ENCODE assay signal across 3 cellular contexts in the genomic region with DNA sequence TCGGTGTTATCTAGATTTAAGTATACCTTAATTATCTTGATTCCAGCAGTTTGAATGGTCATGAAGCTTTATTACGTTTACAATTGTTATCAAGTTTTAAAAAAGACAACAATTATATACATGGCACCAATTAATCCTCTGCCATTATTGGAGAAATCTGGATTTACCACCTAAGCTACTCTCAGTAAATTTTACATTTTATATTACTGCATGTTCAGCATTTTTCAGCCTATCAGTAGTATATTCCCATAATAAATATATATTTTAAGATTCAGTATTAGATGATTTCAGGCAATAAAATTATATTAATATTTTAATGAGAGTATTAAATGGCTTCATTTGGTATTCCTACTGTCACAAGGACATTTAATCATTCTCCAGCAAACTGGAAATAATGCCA.
TF ChIP-seq lines count a peak whose summit lies in the region.

No MANE protein-coding gene starts in this region.

TF ChIP-seq in A549, 52 proteins besides CTCF, POLR2A, EP300 and RAD21:
- TF ChIP-seq MAFK (IDR thresholded peaks at IDR 0.05; ENCODE audit: partially characterized antibody) (peak; percentile 52), SMC3 (IDR thresholded peaks at IDR 0.05) (no peak)

TF ChIP-seq in IMR-90, 13 proteins besides CTCF, POLR2A, EP300 and RAD21:
- TF ChIP-seq MAFK (IDR thresholded peaks at IDR 0.05; ENCODE audit: low read depth, low read length) (peak; percentile 57), BHLHE40 (IDR thresholded peaks at IDR 0.05; ENCODE audit: low read depth, low read length) (no peak), RFX5 (IDR thresholded peaks at IDR 0.05; ENCODE audit: low read depth, low read length) (no peak), FOS (IDR thresholded peaks at IDR 0.05; ENCODE audit: low read depth, low read length) (no peak)
- TF ChIP-seq, protein P1, sequence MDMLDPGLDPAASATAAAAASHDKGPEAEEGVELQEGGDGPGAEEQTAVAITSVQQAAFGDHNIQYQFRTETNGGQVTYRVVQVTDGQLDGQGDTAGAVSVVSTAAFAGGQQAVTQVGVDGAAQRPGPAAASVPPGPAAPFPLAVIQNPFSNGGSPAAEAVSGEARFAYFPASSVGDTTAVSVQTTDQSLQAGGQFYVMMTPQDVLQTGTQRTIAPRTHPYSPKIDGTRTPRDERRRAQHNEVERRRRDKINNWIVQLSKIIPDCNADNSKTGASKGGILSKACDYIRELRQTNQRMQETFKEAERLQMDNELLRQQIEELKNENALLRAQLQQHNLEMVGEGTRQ (IDR thresholded peaks at IDR 0.05; ENCODE audit: low read depth, low read length): no peak
TF ChIP-seq in IMR-90: peak in this region for 1.

TF ChIP-seq in K562, 482 proteins besides CTCF, POLR2A, EP300 and RAD21:
- peak; percentile 51 for TF ChIP-seq ZNF316 (IDR thresholded peaks at IDR 0.05)
- TF ChIP-seq ZFP36 (IDR thresholded peaks at IDR 0.05; ENCODE audit: low read depth, low read length, partially characterized antibody): no peak
